ENCODE assay signal across 19 cellular contexts in genomic region chr11:107792049-107792443, GRCh38.
DNase-seq lines count a peak whose midpoint lies in the region; ATAC-seq, FAIRE-seq and TF ChIP-seq lines count a peak whose summit lies in the region.
"Had no signal": no experiment of that assay in that cellular context is flagged by ENCODE, and none has a peak within 500 bp of the region (broad histone marks: within the 10 kb centered on the region; RNA-seq: fewer than 3 reads in every experiment).

No MANE protein-coding gene starts in this region.

- TF ChIP-seq CTCF in SK-N-SH (IDR thresholded peaks at IDR 0.05) = no peak
- TF ChIP-seq CTCF in HCT116 (IDR thresholded peaks at IDR 0.05 in 2 of 3, conservative IDR thresholded peaks at IDR 0.05 in 1 of 3; ENCODE audit: borderline replicate concordance in 1 of 3, insufficient read depth in 1 of 3, low read depth in 2 of 3, low read length in 2 of 3) = no peak
- TF ChIP-seq CTCF in endothelial cell of umbilical vein (IDR thresholded peaks at IDR 0.05; ENCODE audit: extremely low read depth in 1 of 2, insufficient read depth in 1 of 2, low read depth in 1 of 2, low read length in 2 of 2) = no peak
- no peak for TF ChIP-seq CTCF in neural progenitor cell (IDR thresholded peaks at IDR 0.05)

- H3F3A ChIP-seq in SK-N-SH (replicated peaks; ENCODE audit: insufficient read depth) = no peaks in the 10 kb centered on the region
- no peaks in the 10 kb centered on the region for H3F3A ChIP-seq in neural progenitor cell (ENCODE audit: low read depth)

- dilution Hi-C loops in endothelial cell of umbilical vein (cut with MboI; ENCODE audit: extremely low pct_ligation_motif_present, low sequenced_read_pairs) = no loop called here

- TF ChIP-seq POLR2A in HCT116 (IDR thresholded peaks at IDR 0.05; ENCODE audit: borderline replicate concordance, extremely low read depth, insufficient read depth, insufficient read length) (no peak), endothelial cell of umbilical vein (IDR thresholded peaks at IDR 0.05; ENCODE audit: low read depth, low read length) (no peak)

- no peaks in the 10 kb centered on the region for H4K20me1 ChIP-seq in SK-N-SH (ENCODE audit: insufficient read depth)
- no peaks in the 10 kb centered on the region for H4K20me1 ChIP-seq in HCT116 (ENCODE audit: insufficient read depth)
- H4K20me1 ChIP-seq in endothelial cell of umbilical vein (replicated peaks; ENCODE audit: control insufficient read depth, extremely low read depth, insufficient read depth, low read length) = no peaks in the 10 kb centered on the region
- H4K20me1 ChIP-seq in neural progenitor cell (ENCODE audit: low read depth) = no peaks in the 10 kb centered on the region

- H3K36me3 Mint-ChIP-seq in neural progenitor cell = no peaks in the 10 kb centered on the region

- TF ChIP-seq RAD21 in SK-N-SH (IDR thresholded peaks at IDR 0.05; ENCODE audit: low read length) (no peak), HCT116 (IDR thresholded peaks at IDR 0.05; ENCODE audit: low read depth) (no peak)

- no peaks in the 10 kb centered on the region for H3K36me3 ChIP-seq in SK-N-SH (replicated peaks in 1 of 2; ENCODE audit: control insufficient read depth in 1 of 2, insufficient read depth in 2 of 2, low read length in 1 of 2)
- peaks cover 2 to 5% of the 10 kb centered on the region in 2 experiments; a peak in 1 of 4 replicates for H3K36me3 ChIP-seq in HCT116 (ENCODE audit: control insufficient read depth in 1 of 2, insufficient read depth in 2 of 2, low read length in 2 of 2)
- H3K36me3 ChIP-seq in endothelial cell of umbilical vein (ENCODE audit: control insufficient read depth in 2 of 2, extremely low read depth in 1 of 2, insufficient read depth in 2 of 2, low read length in 2 of 2) = peaks cover 7 to 13% of the 10 kb centered on the region in 2 experiments
- H3K36me3 ChIP-seq in neural progenitor cell = no peaks in the 10 kb centered on the region

- H3K9me3 Mint-ChIP-seq in neural progenitor cell = no peaks in the 10 kb centered on the region

- H3K9me1 ChIP-seq in endothelial cell of umbilical vein (replicated peaks; ENCODE audit: control insufficient read depth, extremely low read depth, insufficient read depth, low read length) = no peaks in the 10 kb centered on the region

- H3K4me2 ChIP-seq in SK-N-SH = no peak overlapping the region
- no peak overlapping the region for H3K4me2 ChIP-seq in HCT116 (ENCODE audit: low read length)
- H3K4me2 ChIP-seq in endothelial cell of umbilical vein (ENCODE audit: insufficient read depth, low read length) = no peak overlapping the region
- H3K4me2 ChIP-seq in neural progenitor cell = no peak overlapping the region

- no peaks in the 10 kb centered on the region for H3K9me2 ChIP-seq in SK-N-SH
- H3K9me2 ChIP-seq in HCT116 (ENCODE audit: insufficient read depth) = no peaks in the 10 kb centered on the region

- intact Hi-C loops in HCT116 (cut with micrococcal nuclease) (no loop called here), endothelial cell of umbilical vein (cut with micrococcal nuclease) (no loop called here)

- H3K27ac Mint-ChIP-seq in neural progenitor cell = peak overlapping the region; percentile 63
- H3K27ac Mint-ChIP-seq: B cell had no signal

- ATAC-seq in SK-N-SH treated with all-trans-retinoic acid at 6 μM for 48 hours (no peak), HCT116 (no peak)

- 86% methylated on average over 5 of the region's 5 CpGs for WGBS in SK-N-SH (ENCODE audit: low lambda C conversion rate)

- H3K4me1 ChIP-seq in SK-N-SH (ENCODE audit: control insufficient read depth in 1 of 2, insufficient read depth in 2 of 2, low read depth in 1 of 2, low read length in 1 of 2) (peaks cover 0 to 3% of the 10 kb centered on the region in 2 experiments; a peak in 1 of 4 replicates), HCT116 (ENCODE audit: control insufficient read depth in 1 of 2, insufficient read depth in 2 of 2, low read length in 2 of 2) (peaks cover 6 to 11% of the 10 kb centered on the region in 2 experiments; a peak in 3 of 4 replicates), endothelial cell of umbilical vein (ENCODE audit: control insufficient read depth, extremely low read depth, insufficient read depth, low read length) (no peaks in the 10 kb centered on the region), neural progenitor cell (no peaks in the 10 kb centered on the region)

- peaks cover 12% of the 10 kb centered on the region for H3K4me1 Mint-ChIP-seq in neural progenitor cell
- H3K4me1 Mint-ChIP-seq: B cell had no signal

- H3K4me3 ChIP-seq in SK-N-SH (ENCODE audit: low read depth in 2 of 2, low read length in 1 of 2) (no peak overlapping the region), HCT116 (replicated peaks in 1 of 2; ENCODE audit: low read depth in 1 of 2, low read length in 2 of 2) (no peak overlapping the region), endothelial cell of umbilical vein (replicated peaks in 1 of 3; ENCODE audit: insufficient read depth in 1 of 3, low read depth in 1 of 3, low read length in 3 of 3) (no peak overlapping the region), neural progenitor cell (no peak overlapping the region)

- H3K4me3 Mint-ChIP-seq in neural progenitor cell = no peak overlapping the region
- H3K4me3 Mint-ChIP-seq: B cell had no signal

- RAD21 ChIA-PET in HCT116 (lab: Charles Lee; ENCODE audit: low non-redundant PET in 1 of 2, low total read pairs in 2 of 2, uncharacterized antibody in 2 of 2, unreplicated experiment in 2 of 2) = no interaction called here

- TSS peak; percentile 41 for BruUV-seq in HCT116 (replicated peaks; lab: Mats Ljungman, UMichigan)
- BruUV-seq in endothelial cell of umbilical vein (replicated peaks; lab: Mats Ljungman, UMichigan) = TSS peak; percentile 43

- H3K27me3 ChIP-seq in SK-N-SH (ENCODE audit: insufficient read depth) (no peaks in the 10 kb centered on the region), HCT116 (ENCODE audit: insufficient read depth, low read length) (no peaks in the 10 kb centered on the region), endothelial cell of umbilical vein (ENCODE audit: control insufficient read depth in 2 of 2, insufficient read depth in 2 of 2, low read length in 2 of 2) (no peaks in the 10 kb centered on the region), neural progenitor cell (no peaks in the 10 kb centered on the region)

- POLR2A ChIA-PET in SK-N-SH (lab: Yijun Ruan, JAX) (no interaction called here), HCT116 (lab: Charles Lee) (interaction anchor here (1.4 kb wide), 1 partner anchor 10 kb away, joined by 3 read pairs; no protein-coding TSS in a partner anchor), endothelial cell of umbilical vein (lab: Charles Lee) (interaction anchor here (0.6 kb wide), 1 partner anchor 10 kb away, joined by 4 read pairs; no protein-coding TSS in a partner anchor)

- DNase-seq in SK-N-SH (peak; percentile 37), HCT116 (ENCODE audit: low read depth, low spot score) (no peak), endothelial cell of umbilical vein (ENCODE audit: low read depth, low spot score) (no peak), neural progenitor cell (ENCODE audit: low spot score) (no peak), GM19238 (ENCODE audit: insufficient read length, low spot score) (no peak), kidney tubule cell (ENCODE audit: low spot score) (no peak), NCI-H1105 (lab: John Stamatoyannopoulos, UW) (no peak)
- DNase-seq: 8988T, COR-L47, GDM1, GOT3, NCI-H1092 treated with DMSO at 0.1 percent for 48 hours, NCI-H2081 treated with DMSO at 0.1 percent for 48 hours, NCI-H2227 treated with DMSO at 0.1 percent for 48 hours, NCI-H510A treated with DMSO at 0.1 percent for 48 hours, NCI-H774, OCI-M1 had no signal

- H3K79me2 ChIP-seq in SK-N-SH (ENCODE audit: insufficient read depth) = no peaks in the 10 kb centered on the region
- H3K79me2 ChIP-seq in HCT116 (ENCODE audit: insufficient read depth, low read length) = 0 out of 2 replicates have a peak, but pooled peaks cover 7% of the 10 kb centered on the region
- peaks cover 2% of the 10 kb centered on the region for H3K79me2 ChIP-seq in endothelial cell of umbilical vein (ENCODE audit: control insufficient read depth, insufficient read depth, low read length)
- no peaks in the 10 kb centered on the region for H3K79me2 ChIP-seq in neural progenitor cell (ENCODE audit: low read depth)

- no peak overlapping the region for H3K27ac ChIP-seq in SK-N-SH (ENCODE audit: low read depth in 2 of 2, low read length in 1 of 2)
- H3K27ac ChIP-seq in HCT116 (ENCODE audit: low read depth, low read length) = no peak overlapping the region
- no peak overlapping the region for H3K27ac ChIP-seq in endothelial cell of umbilical vein (ENCODE audit: insufficient read depth, low read depth, low read length)
- no peak overlapping the region for H3K27ac ChIP-seq in neural progenitor cell

- H3K9ac ChIP-seq in SK-N-SH = no peak overlapping the region
- H3K9ac ChIP-seq in HCT116 (ENCODE audit: low read length) = no peak overlapping the region
- no peak overlapping the region for H3K9ac ChIP-seq in endothelial cell of umbilical vein (replicated peaks; ENCODE audit: extremely low read depth, insufficient read depth, low read length)
- H3K9ac ChIP-seq in neural progenitor cell = no peak overlapping the region

- no peaks in the 10 kb centered on the region for H3K9me3 ChIP-seq in SK-N-SH
- H3K9me3 ChIP-seq in HCT116 (ENCODE audit: control insufficient read depth in 1 of 2, insufficient read depth in 1 of 2, low read depth in 1 of 2, low read length in 2 of 2) = no peaks in the 10 kb centered on the region
- no peaks in the 10 kb centered on the region for H3K9me3 ChIP-seq in endothelial cell of umbilical vein (replicated peaks; ENCODE audit: control insufficient read depth, insufficient read depth, low read length)
- no peaks in the 10 kb centered on the region for H3K9me3 ChIP-seq in neural progenitor cell (ENCODE audit: low read depth)

- no peak for TF ChIP-seq EP300 in SK-N-SH (IDR thresholded peaks at IDR 0.05; ENCODE audit: borderline replicate concordance in 1 of 2, low read depth in 1 of 2, low read length in 1 of 2)

- CTCF ChIA-PET in SK-N-SH (lab: Yijun Ruan, JAX) = interaction anchor here (0.9 to 1.1 kb wide), 2 partner anchors 10 to 21 kb away, joined by 3 to 5 read pairs; no protein-coding TSS in a partner anchor
- CTCF ChIA-PET in HCT116 (lab: Charles Lee) = no interaction called here
- CTCF ChIA-PET in endothelial cell of umbilical vein (lab: Charles Lee) = interaction anchor here (1.4 kb wide), 1 partner anchor 106 kb away, joined by 3 read pairs; no protein-coding TSS in a partner anchor

- H2AFZ ChIP-seq in SK-N-SH (ENCODE audit: low read depth) (no peak overlapping the region), HCT116 (ENCODE audit: low read depth, low read length, poor library complexity, severe bottlenecking) (no peak overlapping the region), endothelial cell of umbilical vein (ENCODE audit: low read depth, low read length) (no peak overlapping the region), neural progenitor cell (replicated peaks) (no peak overlapping the region)

- no peak for FAIRE-seq in endothelial cell of umbilical vein (lab: Jason Lieb, UNC)

- no peaks in the 10 kb centered on the region for H3K27me3 Mint-ChIP-seq in neural progenitor cell (ENCODE audit: insufficient read depth, low read depth)
- H3K27me3 Mint-ChIP-seq: B cell had no signal

TF ChIP-seq in HCT116, 20 proteins besides CTCF, POLR2A, EP300 and RAD21 (continues in another document):
- no peak for TF ChIP-seq TCF7L2 (IDR thresholded peaks at IDR 0.05; ENCODE audit: borderline replicate concordance, extremely low read depth, insufficient read depth, insufficient read length)

TF ChIP-seq in endothelial cell of umbilical vein, 7 proteins besides CTCF, POLR2A, EP300 and RAD21 (continues in another document):
- TF ChIP-seq GATA2 (IDR thresholded peaks at IDR 0.05; ENCODE audit: insufficient read depth, insufficient read length, low read depth, low read length) = no peak
